In the genomic region with DNA sequence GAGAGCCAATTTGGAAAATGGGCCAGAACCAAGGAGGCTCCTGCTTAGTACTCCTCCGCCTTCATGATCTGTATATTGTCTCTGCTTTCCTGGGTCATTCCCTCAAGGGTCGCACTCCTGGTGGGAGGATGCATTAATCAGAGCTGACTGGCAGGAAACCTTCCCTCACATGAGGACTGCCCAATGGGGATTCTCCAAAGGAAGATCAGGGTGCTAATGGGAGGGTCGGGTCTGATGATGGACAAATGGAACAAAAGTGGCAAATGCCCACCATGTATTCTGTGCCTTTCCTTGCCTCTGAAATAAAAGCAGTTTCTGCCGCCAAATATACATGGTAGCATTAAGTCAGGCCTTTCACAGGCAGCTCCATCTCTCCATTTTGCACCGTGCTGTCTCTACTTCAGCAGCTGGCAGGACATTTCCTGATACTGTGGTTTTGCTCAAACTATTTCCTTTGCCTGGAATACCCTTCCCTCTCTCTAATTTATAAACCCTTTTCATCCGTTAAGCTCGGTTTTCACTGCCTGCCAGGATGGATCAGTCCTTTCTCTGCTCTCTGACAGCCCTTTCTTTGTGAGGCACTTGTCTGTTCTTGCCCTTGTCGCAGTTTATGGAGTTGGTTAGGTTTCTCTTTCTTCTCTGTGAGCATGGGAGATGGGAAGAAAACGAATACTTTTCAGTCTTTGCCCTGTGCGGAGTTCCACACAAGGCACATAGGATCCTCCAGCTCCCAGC, we compare ENCODE assay signal across 1 cellular context.
TF ChIP-seq lines count a peak whose summit lies in the region.

No MANE protein-coding gene starts in this region.

TF ChIP-seq in WTC11, 78 proteins besides CTCF, POLR2A, EP300 and RAD21 (continued from another document):
- TF ChIP-seq, protein P1, sequence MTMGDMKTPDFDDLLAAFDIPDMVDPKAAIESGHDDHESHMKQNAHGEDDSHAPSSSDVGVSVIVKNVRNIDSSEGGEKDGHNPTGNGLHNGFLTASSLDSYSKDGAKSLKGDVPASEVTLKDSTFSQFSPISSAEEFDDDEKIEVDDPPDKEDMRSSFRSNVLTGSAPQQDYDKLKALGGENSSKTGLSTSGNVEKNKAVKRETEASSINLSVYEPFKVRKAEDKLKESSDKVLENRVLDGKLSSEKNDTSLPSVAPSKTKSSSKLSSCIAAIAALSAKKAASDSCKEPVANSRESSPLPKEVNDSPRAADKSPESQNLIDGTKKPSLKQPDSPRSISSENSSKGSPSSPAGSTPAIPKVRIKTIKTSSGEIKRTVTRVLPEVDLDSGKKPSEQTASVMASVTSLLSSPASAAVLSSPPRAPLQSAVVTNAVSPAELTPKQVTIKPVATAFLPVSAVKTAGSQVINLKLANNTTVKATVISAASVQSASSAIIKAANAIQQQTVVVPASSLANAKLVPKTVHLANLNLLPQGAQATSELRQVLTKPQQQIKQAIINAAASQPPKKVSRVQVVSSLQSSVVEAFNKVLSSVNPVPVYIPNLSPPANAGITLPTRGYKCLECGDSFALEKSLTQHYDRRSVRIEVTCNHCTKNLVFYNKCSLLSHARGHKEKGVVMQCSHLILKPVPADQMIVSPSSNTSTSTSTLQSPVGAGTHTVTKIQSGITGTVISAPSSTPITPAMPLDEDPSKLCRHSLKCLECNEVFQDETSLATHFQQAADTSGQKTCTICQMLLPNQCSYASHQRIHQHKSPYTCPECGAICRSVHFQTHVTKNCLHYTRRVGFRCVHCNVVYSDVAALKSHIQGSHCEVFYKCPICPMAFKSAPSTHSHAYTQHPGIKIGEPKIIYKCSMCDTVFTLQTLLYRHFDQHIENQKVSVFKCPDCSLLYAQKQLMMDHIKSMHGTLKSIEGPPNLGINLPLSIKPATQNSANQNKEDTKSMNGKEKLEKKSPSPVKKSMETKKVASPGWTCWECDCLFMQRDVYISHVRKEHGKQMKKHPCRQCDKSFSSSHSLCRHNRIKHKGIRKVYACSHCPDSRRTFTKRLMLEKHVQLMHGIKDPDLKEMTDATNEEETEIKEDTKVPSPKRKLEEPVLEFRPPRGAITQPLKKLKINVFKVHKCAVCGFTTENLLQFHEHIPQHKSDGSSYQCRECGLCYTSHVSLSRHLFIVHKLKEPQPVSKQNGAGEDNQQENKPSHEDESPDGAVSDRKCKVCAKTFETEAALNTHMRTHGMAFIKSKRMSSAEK (CRISPR knock-in tag; IDR thresholded peaks at IDR 0.05; ENCODE audit: borderline replicate concordance): no peak
- TF ChIP-seq ELF4 (CRISPR knock-in tag; IDR thresholded peaks at IDR 0.05; ENCODE audit: low read depth) (no peak), FOXJ3 (CRISPR knock-in tag; IDR thresholded peaks at IDR 0.05; ENCODE audit: borderline replicate concordance) (no peak), RELA (CRISPR knock-in tag; IDR thresholded peaks at IDR 0.05; ENCODE audit: borderline replicate concordance) (no peak), ESRRA (CRISPR knock-in tag; IDR thresholded peaks at IDR 0.05; ENCODE audit: borderline replicate concordance) (no peak), ZNF263 (CRISPR knock-in tag; IDR thresholded peaks at IDR 0.05; ENCODE audit: low read depth) (no peak), ATF1 (CRISPR knock-in tag; IDR thresholded peaks at IDR 0.05) (no peak), ZNF416 (CRISPR knock-in tag; IDR thresholded peaks at IDR 0.05) (no peak), NR1H2 (CRISPR knock-in tag; IDR thresholded peaks at IDR 0.05) (no peak)
- TF ChIP-seq, protein P2, sequence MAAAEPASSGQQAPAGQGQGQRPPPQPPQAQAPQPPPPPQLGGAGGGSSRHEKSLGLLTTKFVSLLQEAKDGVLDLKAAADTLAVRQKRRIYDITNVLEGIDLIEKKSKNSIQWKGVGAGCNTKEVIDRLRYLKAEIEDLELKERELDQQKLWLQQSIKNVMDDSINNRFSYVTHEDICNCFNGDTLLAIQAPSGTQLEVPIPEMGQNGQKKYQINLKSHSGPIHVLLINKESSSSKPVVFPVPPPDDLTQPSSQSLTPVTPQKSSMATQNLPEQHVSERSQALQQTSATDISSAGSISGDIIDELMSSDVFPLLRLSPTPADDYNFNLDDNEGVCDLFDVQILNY (CRISPR knock-in tag; IDR thresholded peaks at IDR 0.05): no peak
- TF ChIP-seq, protein P3, sequence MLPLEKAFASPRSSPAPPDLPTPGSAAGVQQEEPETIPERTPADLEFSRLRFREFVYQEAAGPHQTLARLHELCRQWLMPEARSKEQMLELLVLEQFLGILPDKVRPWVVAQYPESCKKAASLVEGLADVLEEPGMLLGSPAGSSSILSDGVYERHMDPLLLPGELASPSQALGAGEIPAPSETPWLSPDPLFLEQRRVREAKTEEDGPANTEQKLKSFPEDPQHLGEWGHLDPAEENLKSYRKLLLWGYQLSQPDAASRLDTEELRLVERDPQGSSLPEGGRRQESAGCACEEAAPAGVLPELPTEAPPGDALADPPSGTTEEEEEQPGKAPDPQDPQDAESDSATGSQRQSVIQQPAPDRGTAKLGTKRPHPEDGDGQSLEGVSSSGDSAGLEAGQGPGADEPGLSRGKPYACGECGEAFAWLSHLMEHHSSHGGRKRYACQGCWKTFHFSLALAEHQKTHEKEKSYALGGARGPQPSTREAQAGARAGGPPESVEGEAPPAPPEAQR (CRISPR knock-in tag; IDR thresholded peaks at IDR 0.05): no peak
- TF ChIP-seq, protein P4, sequence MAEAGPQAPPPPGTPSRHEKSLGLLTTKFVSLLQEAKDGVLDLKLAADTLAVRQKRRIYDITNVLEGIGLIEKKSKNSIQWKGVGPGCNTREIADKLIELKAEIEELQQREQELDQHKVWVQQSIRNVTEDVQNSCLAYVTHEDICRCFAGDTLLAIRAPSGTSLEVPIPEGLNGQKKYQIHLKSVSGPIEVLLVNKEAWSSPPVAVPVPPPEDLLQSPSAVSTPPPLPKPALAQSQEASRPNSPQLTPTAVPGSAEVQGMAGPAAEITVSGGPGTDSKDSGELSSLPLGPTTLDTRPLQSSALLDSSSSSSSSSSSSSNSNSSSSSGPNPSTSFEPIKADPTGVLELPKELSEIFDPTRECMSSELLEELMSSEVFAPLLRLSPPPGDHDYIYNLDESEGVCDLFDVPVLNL (CRISPR knock-in tag; IDR thresholded peaks at IDR 0.05; ENCODE audit: borderline replicate concordance, low read depth): no peak
- TF ChIP-seq, protein P5, sequence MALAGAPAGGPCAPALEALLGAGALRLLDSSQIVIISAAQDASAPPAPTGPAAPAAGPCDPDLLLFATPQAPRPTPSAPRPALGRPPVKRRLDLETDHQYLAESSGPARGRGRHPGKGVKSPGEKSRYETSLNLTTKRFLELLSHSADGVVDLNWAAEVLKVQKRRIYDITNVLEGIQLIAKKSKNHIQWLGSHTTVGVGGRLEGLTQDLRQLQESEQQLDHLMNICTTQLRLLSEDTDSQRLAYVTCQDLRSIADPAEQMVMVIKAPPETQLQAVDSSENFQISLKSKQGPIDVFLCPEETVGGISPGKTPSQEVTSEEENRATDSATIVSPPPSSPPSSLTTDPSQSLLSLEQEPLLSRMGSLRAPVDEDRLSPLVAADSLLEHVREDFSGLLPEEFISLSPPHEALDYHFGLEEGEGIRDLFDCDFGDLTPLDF (CRISPR knock-in tag; IDR thresholded peaks at IDR 0.05): no peak
